ENCODE assay signal across 1 cellular context in the genomic region with DNA sequence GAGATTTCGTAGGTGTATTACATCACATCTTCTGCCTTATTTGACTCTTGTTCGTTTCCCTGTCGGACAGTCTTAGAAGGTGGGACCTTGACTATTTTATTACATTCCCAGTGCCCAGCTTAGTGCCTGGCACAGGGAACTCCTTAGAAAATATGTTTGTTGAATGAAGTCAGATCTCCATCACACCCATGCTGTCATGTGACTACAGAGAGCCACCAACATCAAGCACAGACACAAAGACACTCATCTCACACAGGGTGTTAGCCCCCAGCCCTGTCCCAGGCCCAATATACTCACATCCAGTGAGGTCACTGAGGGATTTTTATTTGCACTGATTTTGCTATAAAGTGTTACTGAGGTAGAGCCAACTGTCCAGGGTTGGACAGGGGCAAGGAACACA.
TF ChIP-seq lines count a peak whose summit lies in the region.

No MANE protein-coding gene starts in this region.

TF ChIP-seq in GM23338, 12 proteins besides CTCF, POLR2A, EP300 and RAD21 (continued from another document):
- TF ChIP-seq, protein P1, sequence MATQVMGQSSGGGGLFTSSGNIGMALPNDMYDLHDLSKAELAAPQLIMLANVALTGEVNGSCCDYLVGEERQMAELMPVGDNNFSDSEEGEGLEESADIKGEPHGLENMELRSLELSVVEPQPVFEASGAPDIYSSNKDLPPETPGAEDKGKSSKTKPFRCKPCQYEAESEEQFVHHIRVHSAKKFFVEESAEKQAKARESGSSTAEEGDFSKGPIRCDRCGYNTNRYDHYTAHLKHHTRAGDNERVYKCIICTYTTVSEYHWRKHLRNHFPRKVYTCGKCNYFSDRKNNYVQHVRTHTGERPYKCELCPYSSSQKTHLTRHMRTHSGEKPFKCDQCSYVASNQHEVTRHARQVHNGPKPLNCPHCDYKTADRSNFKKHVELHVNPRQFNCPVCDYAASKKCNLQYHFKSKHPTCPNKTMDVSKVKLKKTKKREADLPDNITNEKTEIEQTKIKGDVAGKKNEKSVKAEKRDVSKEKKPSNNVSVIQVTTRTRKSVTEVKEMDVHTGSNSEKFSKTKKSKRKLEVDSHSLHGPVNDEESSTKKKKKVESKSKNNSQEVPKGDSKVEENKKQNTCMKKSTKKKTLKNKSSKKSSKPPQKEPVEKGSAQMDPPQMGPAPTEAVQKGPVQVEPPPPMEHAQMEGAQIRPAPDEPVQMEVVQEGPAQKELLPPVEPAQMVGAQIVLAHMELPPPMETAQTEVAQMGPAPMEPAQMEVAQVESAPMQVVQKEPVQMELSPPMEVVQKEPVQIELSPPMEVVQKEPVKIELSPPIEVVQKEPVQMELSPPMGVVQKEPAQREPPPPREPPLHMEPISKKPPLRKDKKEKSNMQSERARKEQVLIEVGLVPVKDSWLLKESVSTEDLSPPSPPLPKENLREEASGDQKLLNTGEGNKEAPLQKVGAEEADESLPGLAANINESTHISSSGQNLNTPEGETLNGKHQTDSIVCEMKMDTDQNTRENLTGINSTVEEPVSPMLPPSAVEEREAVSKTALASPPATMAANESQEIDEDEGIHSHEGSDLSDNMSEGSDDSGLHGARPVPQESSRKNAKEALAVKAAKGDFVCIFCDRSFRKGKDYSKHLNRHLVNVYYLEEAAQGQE (IDR thresholded peaks at IDR 0.05; ENCODE audit: unreplicated experiment), result no peak
- TF ChIP-seq JUNB (IDR thresholded peaks at IDR 0.05; ENCODE audit: unreplicated experiment) (no peak), STAT1 (IDR thresholded peaks at IDR 0.05; ENCODE audit: unreplicated experiment) (no peak), CREB1 (CRISPR knock-in tag; IDR thresholded peaks at IDR 0.05; ENCODE audit: low read depth) (no peak), ZNF114 (CRISPR knock-in tag; IDR thresholded peaks at IDR 0.05) (no peak), EZH2 (IDR thresholded peaks at IDR 0.05; ENCODE audit: low read depth, unreplicated experiment) (no peak), EZH2phosphoT487 (IDR thresholded peaks at IDR 0.05; ENCODE audit: unreplicated experiment) (no peak)
- TF ChIP-seq, protein P2, sequence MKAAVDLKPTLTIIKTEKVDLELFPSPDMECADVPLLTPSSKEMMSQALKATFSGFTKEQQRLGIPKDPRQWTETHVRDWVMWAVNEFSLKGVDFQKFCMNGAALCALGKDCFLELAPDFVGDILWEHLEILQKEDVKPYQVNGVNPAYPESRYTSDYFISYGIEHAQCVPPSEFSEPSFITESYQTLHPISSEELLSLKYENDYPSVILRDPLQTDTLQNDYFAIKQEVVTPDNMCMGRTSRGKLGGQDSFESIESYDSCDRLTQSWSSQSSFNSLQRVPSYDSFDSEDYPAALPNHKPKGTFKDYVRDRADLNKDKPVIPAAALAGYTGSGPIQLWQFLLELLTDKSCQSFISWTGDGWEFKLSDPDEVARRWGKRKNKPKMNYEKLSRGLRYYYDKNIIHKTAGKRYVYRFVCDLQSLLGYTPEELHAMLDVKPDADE (IDR thresholded peaks at IDR 0.05), result no peak
